Comparison of ENCODE assay signal across 16 cellular contexts in the genomic region with DNA sequence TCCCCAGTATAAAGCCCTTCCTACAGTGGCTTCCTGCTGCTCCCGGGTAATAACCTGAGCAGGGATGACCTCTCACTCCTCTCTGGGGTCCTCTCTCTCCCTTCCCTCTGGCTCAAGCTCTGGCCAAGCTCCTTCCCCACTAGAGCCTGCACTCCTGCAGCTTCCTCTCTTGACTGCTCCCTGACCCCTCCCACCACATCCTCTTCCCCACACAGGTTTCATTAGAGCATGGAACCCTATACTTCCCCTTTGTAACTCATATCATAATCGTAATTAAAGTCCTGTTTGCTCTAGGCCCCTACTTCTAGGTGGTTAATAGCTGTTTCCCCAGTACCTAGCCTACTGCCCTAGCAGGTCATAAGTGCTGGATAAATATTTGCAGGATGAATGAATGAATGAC.
DNase-seq lines count a peak whose midpoint lies in the region; ATAC-seq and TF ChIP-seq lines count a peak whose summit lies in the region.
"Had no signal": no experiment of that assay in that cellular context is flagged by ENCODE, and none has a peak within 500 bp of the region (broad histone marks: within the 10 kb centered on the region; RNA-seq: fewer than 3 reads in every experiment).

No MANE protein-coding gene starts in this region.

- H2AFZ ChIP-seq in GM23338 = no peak overlapping the region
- H2AFZ ChIP-seq in OCI-LY3 (ENCODE audit: low read depth, low read length) = no peak overlapping the region
- H2AFZ ChIP-seq in PC-9 = no peak overlapping the region

- H3K27ac Mint-ChIP-seq in GM23338 (no peak overlapping the region), memory B cell (no peak overlapping the region)
- H3K27ac Mint-ChIP-seq: activated CD8-positive, alpha-beta T cell treated with anti-CD3 and anti-CD28 coated beads for 36 hours had no signal

- H3K4me1 Mint-ChIP-seq in GM23338 (peaks cover 6% of the 10 kb centered on the region; the same call in 2 of the 3 replicates), memory B cell (peaks cover 4% of the 10 kb centered on the region)

- H3K4me1 ChIP-seq in GM23338 (ENCODE audit: insufficient read depth) (no peaks in the 10 kb centered on the region), OCI-LY3 (ENCODE audit: low read length) (peaks cover 38% of the 10 kb centered on the region), PC-9 (replicated peaks; ENCODE audit: insufficient read depth) (no peaks in the 10 kb centered on the region)

- H3K4me3 ChIP-seq in GM23338 = no peak overlapping the region
- H3K4me3 ChIP-seq in OCI-LY3 (ENCODE audit: low read length) = 0 out of 2 replicates have a peak overlapping the region, but pooled peaks have one; percentile 5
- no peak overlapping the region for H3K4me3 ChIP-seq in PC-9
- no peak overlapping the region for H3K4me3 ChIP-seq in foreskin fibroblast (ENCODE audit: low read depth in 1 of 2, low read length in 2 of 2)

- intact Hi-C loops in PC-9 (cut with micrococcal nuclease; ENCODE audit: unreplicated experiment) = no loop called here

- H3K9ac ChIP-seq in OCI-LY3 (ENCODE audit: low read length) = no peak overlapping the region

- H3K27me3 ChIP-seq in GM23338 (ENCODE audit: insufficient read depth) (no peaks in the 10 kb centered on the region), OCI-LY3 (ENCODE audit: low read depth, low read length) (no peaks in the 10 kb centered on the region), PC-9 (ENCODE audit: insufficient read depth, low read depth) (no peaks in the 10 kb centered on the region)

- H3K4me2 ChIP-seq in GM23338 (no peak overlapping the region), OCI-LY3 (ENCODE audit: low read length) (peak overlapping the region; percentile 61), PC-9 (no peak overlapping the region)

- no peaks in the 10 kb centered on the region for H3K9me3 Mint-ChIP-seq in GM23338
- peaks cover 11% of the 10 kb centered on the region for H3K9me3 Mint-ChIP-seq in memory B cell

- no peaks in the 10 kb centered on the region for H3K36me3 ChIP-seq in GM23338 (ENCODE audit: insufficient read depth)
- no peaks in the 10 kb centered on the region for H3K36me3 ChIP-seq in OCI-LY3 (replicated peaks; ENCODE audit: low read depth, low read length)
- H3K36me3 ChIP-seq in PC-9 (ENCODE audit: low read depth) = no peaks in the 10 kb centered on the region

- ATAC-seq in GM23338 = no peak; the same call in 2 of the 3 replicates
- ATAC-seq in memory B cell (ENCODE audit: low read depth) = peak; percentile 24
- ATAC-seq in GM21515 (IDR thresholded peaks at IDR 0.05; ENCODE audit: unreplicated experiment) = no peak
- ATAC-seq: activated CD8-positive, alpha-beta T cell treated with anti-CD3 and anti-CD28 coated beads for 36 hours; Panc1 had no signal

- H3K9me2 ChIP-seq in GM23338 (ENCODE audit: insufficient read depth) = no peaks in the 10 kb centered on the region
- 0 out of 2 replicates have a peak, but pooled peaks cover 4% of the 10 kb centered on the region for H3K9me2 ChIP-seq in PC-9 (ENCODE audit: insufficient read depth)

- H3K9me3 ChIP-seq in OCI-LY3 (ENCODE audit: insufficient read depth, low read length) (no peaks in the 10 kb centered on the region), PC-9 (ENCODE audit: insufficient read depth, low read depth) (no peaks in the 10 kb centered on the region; the same call in 1 of the 2 replicates)

- TF ChIP-seq CTCF in GM23338 (conservative IDR thresholded peaks at IDR 0.05; ENCODE audit: low read depth in 2 of 2) (no peak), OCI-LY3 (IDR thresholded peaks at IDR 0.05; ENCODE audit: low read depth, low read length) (no peak), PC-9 (conservative IDR thresholded peaks at IDR 0.05) (no peak), foreskin fibroblast (IDR thresholded peaks at IDR 0.05; ENCODE audit: low read depth, low read length) (no peak)

- DNase-seq in CD1c-positive myeloid dendritic cell (ENCODE audit: extremely low spot score) (peak; percentile 66), GM23338 (ENCODE audit: low spot score) (peak; percentile 7), memory B cell (ENCODE audit: low spot score in 2 of 2) (no peak), NCI-H526 (lab: John Stamatoyannopoulos, UW) (no peak), PC-9 (no peak), foreskin fibroblast (no peak)
- DNase-seq: activated CD8-positive, alpha-beta T cell treated with anti-CD3 and anti-CD28 coated beads for 36 hours; activated effector memory CD4-positive, alpha-beta T cell treated with Interleukin-2 at 50 U/mL for 16 hours; dermis blood vessel endothelial cell; EL; immature natural killer cell; stimulated activated CD4-positive, alpha-beta T cell treated with anti-CD3 and anti-CD28 coated beads, Interleukin-2, amount 100 ng/mL, for 48 hours; stimulated activated naive CD4-positive, alpha-beta T cell had no signal

- POLR2A ChIA-PET in PC-9 (lab: Charles Lee; ENCODE audit: unreplicated experiment) = no interaction called here

- CTCF ChIA-PET in PC-9 (lab: Charles Lee) = no interaction called here

- H3K27me3 Mint-ChIP-seq in GM23338 (ENCODE audit: insufficient read depth, low read depth, poor library complexity) (no peaks in the 10 kb centered on the region), memory B cell (peaks cover 12% of the 10 kb centered on the region)

- H3F3A ChIP-seq in GM23338 (replicated peaks; ENCODE audit: low read depth) = no peaks in the 10 kb centered on the region
- H3F3A ChIP-seq in PC-9 (ENCODE audit: insufficient read depth, low read depth) = no peaks in the 10 kb centered on the region

- H4K20me1 ChIP-seq in GM23338 (replicated peaks; ENCODE audit: insufficient read depth) (0 out of 2 replicates have a peak, but pooled peaks cover 3% of the 10 kb centered on the region), OCI-LY3 (ENCODE audit: insufficient read depth, low read length) (no peaks in the 10 kb centered on the region), PC-9 (ENCODE audit: insufficient read depth) (no peaks in the 10 kb centered on the region)

- H3K4me3 Mint-ChIP-seq in GM23338 (no peak overlapping the region), memory B cell (no peak overlapping the region)
- H3K4me3 Mint-ChIP-seq: activated CD8-positive, alpha-beta T cell treated with anti-CD3 and anti-CD28 coated beads for 36 hours had no signal

- H3K79me2 ChIP-seq in GM23338 (replicated peaks; ENCODE audit: insufficient read depth) = peaks cover 4% of the 10 kb centered on the region
- no peaks in the 10 kb centered on the region for H3K79me2 ChIP-seq in OCI-LY3 (ENCODE audit: low read length)
- H3K79me2 ChIP-seq in PC-9 (ENCODE audit: low read depth) = no peaks in the 10 kb centered on the region

- H3K27ac ChIP-seq in GM23338 (ENCODE audit: low read depth) (no peak overlapping the region), OCI-LY3 (ENCODE audit: low read length) (no peak overlapping the region), PC-9 (no peak overlapping the region)

- BruUV-seq in PC-9 (replicated peaks; lab: Mats Ljungman, UMichigan) = no TSS peak

- H3K36me3 Mint-ChIP-seq in GM23338 (ENCODE audit: low read depth) (peaks cover 16% of the 10 kb centered on the region), memory B cell (no peaks in the 10 kb centered on the region)

TF ChIP-seq in GM23338, 12 proteins besides CTCF, POLR2A, EP300 and RAD21 (continues in another document):
- TF ChIP-seq ZNF331 (CRISPR knock-in tag; IDR thresholded peaks at IDR 0.05; ENCODE audit: low read depth) (no peak), POLR2AphosphoS5 (IDR thresholded peaks at IDR 0.05; ENCODE audit: low read depth) (no peak), NANOG (IDR thresholded peaks at IDR 0.05; ENCODE audit: borderline replicate concordance) (no peak), EZH2phosphoT487 (IDR thresholded peaks at IDR 0.05; ENCODE audit: unreplicated experiment) (no peak), STAT1 (IDR thresholded peaks at IDR 0.05; ENCODE audit: unreplicated experiment) (no peak), ZNF114 (CRISPR knock-in tag; IDR thresholded peaks at IDR 0.05) (no peak), CREB1 (CRISPR knock-in tag; IDR thresholded peaks at IDR 0.05; ENCODE audit: low read depth) (no peak), JUNB (IDR thresholded peaks at IDR 0.05; ENCODE audit: unreplicated experiment) (no peak)
- TF ChIP-seq, protein P1, sequence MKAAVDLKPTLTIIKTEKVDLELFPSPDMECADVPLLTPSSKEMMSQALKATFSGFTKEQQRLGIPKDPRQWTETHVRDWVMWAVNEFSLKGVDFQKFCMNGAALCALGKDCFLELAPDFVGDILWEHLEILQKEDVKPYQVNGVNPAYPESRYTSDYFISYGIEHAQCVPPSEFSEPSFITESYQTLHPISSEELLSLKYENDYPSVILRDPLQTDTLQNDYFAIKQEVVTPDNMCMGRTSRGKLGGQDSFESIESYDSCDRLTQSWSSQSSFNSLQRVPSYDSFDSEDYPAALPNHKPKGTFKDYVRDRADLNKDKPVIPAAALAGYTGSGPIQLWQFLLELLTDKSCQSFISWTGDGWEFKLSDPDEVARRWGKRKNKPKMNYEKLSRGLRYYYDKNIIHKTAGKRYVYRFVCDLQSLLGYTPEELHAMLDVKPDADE (IDR thresholded peaks at IDR 0.05) = no peak

Comparison
In these comparisons a context has a peak if more than half of its experiments do, and no peak if none do; other contexts are left out.
1. DNase-seq: peak in CD1c-positive myeloid dendritic cell (single experiment) and GM23338 (single experiment); none in memory B cell (0 of 2), NCI-H526 (0 of 2), PC-9 (0 of 2) and foreskin fibroblast (0 of 2).